ENCODE assay signal across 27 cellular contexts in the genomic region with DNA sequence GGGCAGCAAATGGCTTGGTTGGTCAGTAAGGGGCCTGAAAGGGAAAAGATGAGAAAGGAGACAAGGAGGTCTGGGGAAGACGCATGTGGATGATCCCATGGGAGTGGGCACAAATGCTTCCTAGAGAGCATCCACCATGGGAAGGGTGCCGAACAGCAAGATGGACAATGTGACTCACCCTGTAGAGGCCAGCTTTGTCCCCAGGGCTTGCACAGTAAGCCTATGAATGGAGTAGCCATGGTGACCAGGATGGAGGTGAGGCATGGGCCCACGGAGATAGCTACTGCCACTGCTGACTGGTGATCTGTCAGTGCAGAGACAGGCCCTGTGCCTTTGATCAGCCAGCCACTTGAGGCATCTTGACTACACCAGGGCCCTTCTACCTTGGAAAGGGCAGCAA.
"Had no signal": no experiment of that assay in that cellular context is flagged by ENCODE, and none has a peak within 500 bp of the region (broad histone marks: within the 10 kb centered on the region; RNA-seq: fewer than 3 reads in every experiment).

No MANE protein-coding gene starts in this region.

- H3K27ac ChIP-seq: brain microvascular endothelial cell had no signal

- H3K4me3 Mint-ChIP-seq: activated CD4-positive, alpha-beta T cell treated with anti-CD3 and anti-CD28 coated beads, Interleukin-2, amount 10 ng/mL, durations not matched to agents 24 days and 14 days; activated CD8-positive, alpha-beta T cell treated with anti-CD3 and anti-CD28 coated beads for 36 hours; activated naive CD8-positive, alpha-beta T cell treated with anti-CD3 and anti-CD28 coated beads for 36 hours; activated T-cell treated with anti-CD3 and anti-CD28 coated beads, Interleukin-2, amount 50 U/mL, for 72 hours; activated T-helper 17 cell treated with anti-CD3 and anti-CD28 coated beads, Interleukin-2, amount 50 U/mL, for 72 hours; T-cell; T-helper 17 cell had no signal

- DNase-seq: activated CD4-positive, alpha-beta T cell treated with anti-CD3 and anti-CD28 coated beads, Interleukin-2, amount 10 ng/mL, durations not matched to agents 24 days and 14 days; activated CD4-positive, alpha-beta T cell treated with anti-CD3 and anti-CD28 coated beads, Interleukin-2, amount 50 U/mL, for 4 hours; activated CD8-positive, alpha-beta T cell treated with anti-CD3 and anti-CD28 coated beads for 36 hours; activated effector memory CD4-positive, alpha-beta T cell treated with anti-CD3 and anti-CD28 coated beads, Interleukin-2, amount 50 U/mL, for 16 hours; activated naive CD4-positive, alpha-beta T cell; activated naive CD4-positive, alpha-beta T cell treated with anti-CD3 and anti-CD28 coated beads, Interleukin-2, amount 50 U/mL, for 16 hours; activated naive CD8-positive, alpha-beta T cell treated with anti-CD3 and anti-CD28 coated beads for 36 hours; activated T-cell treated with anti-CD3 and anti-CD28 coated beads, Interleukin-2, amount 50 U/mL, for 1 hour; activated T-cell treated with anti-CD3 and anti-CD28 coated beads, Interleukin-2, amount 50 U/mL, for 72 hours; amniotic stem cell; aorta; brain microvascular endothelial cell; central memory CD4-positive, alpha-beta T cell; NCI-H1105; NCI-H1417 treated with DMSO at 0.1 percent for 48 hours; NCI-H1694 treated with DMSO at 0.1 percent for 48 hours; NCI-H2029; NCI-H345; NCI-H524 treated with DMSO at 0.1 percent for 48 hours; RPMI8226; SIG-M5; T-cell; T-helper 17 cell; T-helper 9 cell had no signal

- H3K36me3 ChIP-seq: brain microvascular endothelial cell had no signal

- H3K27me3 ChIP-seq: brain microvascular endothelial cell had no signal

- H3K9me3 Mint-ChIP-seq: activated CD4-positive, alpha-beta T cell treated with anti-CD3 and anti-CD28 coated beads, Interleukin-2, amount 10 ng/mL, durations not matched to agents 24 days and 14 days; activated CD8-positive, alpha-beta T cell treated with anti-CD3 and anti-CD28 coated beads for 36 hours; activated naive CD8-positive, alpha-beta T cell treated with anti-CD3 and anti-CD28 coated beads for 36 hours; activated T-cell treated with anti-CD3 and anti-CD28 coated beads, Interleukin-2, amount 50 U/mL, for 72 hours; activated T-helper 17 cell treated with anti-CD3 and anti-CD28 coated beads, Interleukin-2, amount 50 U/mL, for 72 hours; T-cell had no signal

- H3K27me3 Mint-ChIP-seq: activated CD4-positive, alpha-beta T cell treated with anti-CD3 and anti-CD28 coated beads, Interleukin-2, amount 10 ng/mL, durations not matched to agents 24 days and 14 days; activated CD8-positive, alpha-beta T cell treated with anti-CD3 and anti-CD28 coated beads for 36 hours; activated naive CD8-positive, alpha-beta T cell treated with anti-CD3 and anti-CD28 coated beads for 36 hours; activated T-helper 17 cell treated with anti-CD3 and anti-CD28 coated beads, Interleukin-2, amount 50 U/mL, for 72 hours; T-cell; T-helper 17 cell had no signal

- H3K27ac Mint-ChIP-seq: activated CD4-positive, alpha-beta T cell treated with anti-CD3 and anti-CD28 coated beads, Interleukin-2, amount 10 ng/mL, durations not matched to agents 24 days and 14 days; activated CD8-positive, alpha-beta T cell treated with anti-CD3 and anti-CD28 coated beads for 36 hours; activated T-cell treated with anti-CD3 and anti-CD28 coated beads, Interleukin-2, amount 50 U/mL, for 72 hours; activated T-helper 17 cell treated with anti-CD3 and anti-CD28 coated beads, Interleukin-2, amount 50 U/mL, for 72 hours; T-helper 17 cell had no signal

- ATAC-seq: activated CD8-positive, alpha-beta T cell treated with anti-CD3 and anti-CD28 coated beads for 36 hours; activated T-cell treated with anti-CD3 and anti-CD28 coated beads, Interleukin-2, amount 50 U/mL, for 72 hours; activated T-helper 17 cell treated with anti-CD3 and anti-CD28 coated beads, Interleukin-2, amount 50 U/mL, for 72 hours; Panc1; SK-N-SH treated with all-trans-retinoic acid at 6 μM for 48 hours; T-cell; T-helper 17 cell had no signal
